17 cellular contexts compared by ENCODE assay signal in genomic region chr12:93896427-93896826, GRCh38.
DNase-seq lines count a peak whose midpoint lies in the region; ATAC-seq and TF ChIP-seq lines count a peak whose summit lies in the region.
"Had no signal": no experiment of that assay in that cellular context is flagged by ENCODE, and none has a peak within 500 bp of the region (broad histone marks: within the 10 kb centered on the region; RNA-seq: fewer than 3 reads in every experiment).

No MANE protein-coding gene starts in this region.

- 0 out of 3 replicates have a peak, but pooled peaks have one; percentile 13 for TF ChIP-seq CTCF in GM12872 (IDR thresholded peaks at IDR 0.05; ENCODE audit: insufficient read depth, low read depth, low read length)

- intact Hi-C loops in activated T-helper 1 cell treated with anti-CD3 and anti-CD28 coated beads, Interleukin-12 subunit alpha, Interleukin-12 subunit beta, Interleukin-2, Interleukin-4 antibody, amounts not matched to agents 30 ng/mL and 10 ng/mL and 1 ng/mL, durations not matched to agents 14 hours and 24 hours and 36 hours (cut with micrococcal nuclease): loop anchor here (5.0 kb wide), 1 partner anchor 129 kb away; no protein-coding TSS in a partner anchor

- H3K27ac Mint-ChIP-seq in activated T-helper 1 cell treated with anti-CD3 and anti-CD28 coated beads, Interleukin-12 subunit alpha, Interleukin-12 subunit beta, Interleukin-2, Interleukin-4 antibody, amounts not matched to agents 30 ng/mL and 10 ng/mL and 1 ng/mL, durations not matched to agents 14 hours and 24 hours and 36 hours: peak overlapping the region; percentile 32
- H3K27ac Mint-ChIP-seq in T-helper 17 cell: no peak overlapping the region
- H3K27ac Mint-ChIP-seq: immature natural killer cell had no signal

- H3K27me3 Mint-ChIP-seq in activated T-helper 1 cell treated with anti-CD3 and anti-CD28 coated beads, Interleukin-12 subunit alpha, Interleukin-12 subunit beta, Interleukin-2, Interleukin-4 antibody, amounts not matched to agents 30 ng/mL and 10 ng/mL and 1 ng/mL, durations not matched to agents 14 hours and 24 hours and 36 hours (ENCODE audit: insufficient read depth): no peaks in the 10 kb centered on the region
- no peaks in the 10 kb centered on the region for H3K27me3 Mint-ChIP-seq in T-helper 17 cell

- H3K9me3 Mint-ChIP-seq in activated T-helper 1 cell treated with anti-CD3 and anti-CD28 coated beads, Interleukin-12 subunit alpha, Interleukin-12 subunit beta, Interleukin-2, Interleukin-4 antibody, amounts not matched to agents 30 ng/mL and 10 ng/mL and 1 ng/mL, durations not matched to agents 14 hours and 24 hours and 36 hours: peaks cover 4% of the 10 kb centered on the region
- H3K9me3 Mint-ChIP-seq: immature natural killer cell had no signal

- H3K36me3 Mint-ChIP-seq in activated T-helper 1 cell treated with anti-CD3 and anti-CD28 coated beads, Interleukin-12 subunit alpha, Interleukin-12 subunit beta, Interleukin-2, Interleukin-4 antibody, amounts not matched to agents 30 ng/mL and 10 ng/mL and 1 ng/mL, durations not matched to agents 14 hours and 24 hours and 36 hours (ENCODE audit: low read depth): peaks cover 7% of the 10 kb centered on the region
- H3K36me3 Mint-ChIP-seq in T-helper 17 cell (ENCODE audit: low read depth): no peaks in the 10 kb centered on the region

- no peak for ATAC-seq in T-helper 17 cell
- no peak for ATAC-seq in GM19351 (IDR thresholded peaks at IDR 0.05; ENCODE audit: unreplicated experiment)
- ATAC-seq in HG02763 (IDR thresholded peaks at IDR 0.05; ENCODE audit: unreplicated experiment): no peak

- peaks cover 50% of the 10 kb centered on the region for H3K4me1 Mint-ChIP-seq in activated T-helper 1 cell treated with anti-CD3 and anti-CD28 coated beads, Interleukin-12 subunit alpha, Interleukin-12 subunit beta, Interleukin-2, Interleukin-4 antibody, amounts not matched to agents 30 ng/mL and 10 ng/mL and 1 ng/mL, durations not matched to agents 14 hours and 24 hours and 36 hours (ENCODE audit: low read depth)
- H3K4me1 Mint-ChIP-seq in T-helper 17 cell: peaks cover 12% of the 10 kb centered on the region
- H3K4me1 Mint-ChIP-seq: immature natural killer cell had no signal

- DNase-seq in A172 (ENCODE audit: low spot score) (peak; percentile 3), hepatic stellate cell (ENCODE audit: low spot score) (peak; percentile 19), GM19240 (ENCODE audit: insufficient read length, low spot score) (no peak), T-helper 17 cell (no peak)
- DNase-seq in activated T-helper 1 cell treated with anti-CD3 and anti-CD28 coated beads, Interleukin-12 subunit alpha, Interleukin-12 subunit beta, Interleukin-2, Interleukin-4 antibody, amounts not matched to agents 30 ng/mL and 10 ng/mL and 1 ng/mL, durations not matched to agents 14 hours and 24 hours and 36 hours (ENCODE audit: low spot score): no peak
- DNase-seq: activated T-cell treated with anti-CD3 and anti-CD28 coated beads for 4 hours, cortex of kidney, DMS79, immature natural killer cell, mucosa of descending colon, NCI-H1436 treated with DMSO at 0.1 percent for 48 hours, NCI-H446 treated with DMSO at 0.1 percent for 48 hours, T-helper 2 cell, testis had no signal

- no peaks in the 10 kb centered on the region for H3K9me3 ChIP-seq in T-helper 17 cell (ENCODE audit: control insufficient read depth, low read length, poor library complexity, severe bottlenecking)
- H3K9me3 ChIP-seq: mucosa of descending colon, testis had no signal

- H3K4me3 Mint-ChIP-seq in activated T-helper 1 cell treated with anti-CD3 and anti-CD28 coated beads, Interleukin-12 subunit alpha, Interleukin-12 subunit beta, Interleukin-2, Interleukin-4 antibody, amounts not matched to agents 30 ng/mL and 10 ng/mL and 1 ng/mL, durations not matched to agents 14 hours and 24 hours and 36 hours: no peak overlapping the region
- no peak overlapping the region for H3K4me3 Mint-ChIP-seq in T-helper 17 cell
- H3K4me3 Mint-ChIP-seq: immature natural killer cell had no signal

Comparison
In these comparisons a context has a peak if more than half of its experiments do, and no peak if none do; other contexts are left out.
1. DNase-seq: peak in A172 (single experiment) and hepatic stellate cell (single experiment); none in activated T-helper 1 cell treated with anti-CD3 and anti-CD28 coated beads, Interleukin-12 subunit alpha, Interleukin-12 subunit beta, Interleukin-2, Interleukin-4 antibody, amounts not matched to agents 30 ng/mL and 10 ng/mL and 1 ng/mL, durations not matched to agents 14 hours and 24 hours and 36 hours (single experiment), GM19240 (single experiment) and T-helper 17 cell (0 of 3).